ENCODE assay signal across 15 cellular contexts in genomic region chr1:17244826-17245740, GRCh38. TPM values are rescaled to one million over a fixed set of nuclear protein-coding genes. Genes with fewer than 3 reads are reported as not detected.
DNase-seq lines count a peak whose midpoint lies in the region; ATAC-seq, FAIRE-seq and TF ChIP-seq lines count a peak whose summit lies in the region.
"Had no signal": no experiment of that assay in that cellular context is flagged by ENCODE, and none has a peak within 500 bp of the region (broad histone marks: within the 10 kb centered on the region; RNA-seq: fewer than 3 reads in every experiment).

No MANE protein-coding gene starts in this region.

- POLR2A ChIA-PET in SK-N-SH (lab: Yijun Ruan, JAX): no interaction called here
- POLR2A ChIA-PET in PC-9 (lab: Charles Lee; ENCODE audit: unreplicated experiment): interaction anchor here (0.6 kb wide), 1 partner anchor 131 kb away, joined by 5 read pairs; no protein-coding TSS in a partner anchor

- peak; percentile 72 for FAIRE-seq in keratinocyte (lab: Jason Lieb, UNC)
- FAIRE-seq: pancreas had no signal

- H3K9ac ChIP-seq in SK-N-SH (no peak overlapping the region), keratinocyte (ENCODE audit: control insufficient read depth, extremely low read depth, insufficient read depth, low read length) (no peak overlapping the region)

- peaks cover 0 to 7% of the 10 kb centered on the region in 2 experiments; a peak in 1 of 4 replicates for H3K4me1 ChIP-seq in SK-N-SH (ENCODE audit: control insufficient read depth in 1 of 2, insufficient read depth in 2 of 2, low read depth in 1 of 2, low read length in 1 of 2)
- peaks cover 42% of the 10 kb centered on the region for H3K4me1 ChIP-seq in PC-9 (replicated peaks; ENCODE audit: insufficient read depth)
- peaks cover 34% of the 10 kb centered on the region for H3K4me1 ChIP-seq in keratinocyte (ENCODE audit: control insufficient read depth, extremely low read depth, insufficient read depth, low read length)
- H3K4me1 ChIP-seq: pancreas had no signal

- no peaks in the 10 kb centered on the region for H4K20me1 ChIP-seq in SK-N-SH (ENCODE audit: insufficient read depth)
- no peaks in the 10 kb centered on the region for H4K20me1 ChIP-seq in PC-9 (ENCODE audit: insufficient read depth)
- no peaks in the 10 kb centered on the region for H4K20me1 ChIP-seq in keratinocyte (ENCODE audit: control insufficient read depth, extremely low read depth, insufficient read depth, low read length)

- TF ChIP-seq CTCF in SK-N-SH (IDR thresholded peaks at IDR 0.05) (no peak), PC-9 (conservative IDR thresholded peaks at IDR 0.05) (no peak), keratinocyte (optimal IDR thresholded peaks at IDR 0.05 in 1 of 3, IDR thresholded peaks at IDR 0.05 in 1 of 3, conservative IDR thresholded peaks at IDR 0.05 in 1 of 3; ENCODE audit: extremely low read depth in 1 of 3, insufficient read depth in 2 of 3, low read length in 3 of 3) (no peak)

- peak; percentile 60 for DNase-seq in SK-N-SH
- peak in 1 of 2 experiments; percentile 31 for DNase-seq in PC-9
- no peak for DNase-seq in keratinocyte (ENCODE audit: low read depth, low spot score)
- no peak for DNase-seq in stimulated activated CD4-positive, alpha-beta T cell treated with anti-CD3 and anti-CD28 coated beads, Interleukin-15, amount 100 ng/mL, for 24 hours
- DNase-seq in activated CD4-positive, alpha-beta T cell treated with anti-CD3 and anti-CD28 coated beads for 48 hours: no peak
- no peak for DNase-seq in ureter (ENCODE audit: low spot score)
- DNase-seq: activated CD4-positive, alpha-beta memory T cell treated with anti-CD3 and anti-CD28 coated beads for 36 hours; dermis blood vessel endothelial cell; MM.1S; SHP77 treated with DMSO at 0.1 percent for 48 hours; T1000 had no signal

- H3K36me3 ChIP-seq in SK-N-SH (replicated peaks in 1 of 2; ENCODE audit: control insufficient read depth in 1 of 2, insufficient read depth in 2 of 2, low read length in 1 of 2) (no peaks in the 10 kb centered on the region), PC-9 (ENCODE audit: low read depth) (0 out of 2 replicates have a peak, but pooled peaks cover 7% of the 10 kb centered on the region), keratinocyte (ENCODE audit: control insufficient read depth in 2 of 2, extremely low read depth in 1 of 2, insufficient read depth in 2 of 2, low read length in 2 of 2) (no peaks in the 10 kb centered on the region)
- H3K36me3 ChIP-seq: pancreas had no signal

- H3K4me2 ChIP-seq in SK-N-SH: no peak overlapping the region
- H3K4me2 ChIP-seq in PC-9: peak overlapping the region; percentile 42
- H3K4me2 ChIP-seq in keratinocyte (ENCODE audit: control insufficient read depth, extremely low read depth, insufficient read depth, low read depth, low read length): peak overlapping the region; percentile 27

- TF ChIP-seq RAD21 in SK-N-SH (IDR thresholded peaks at IDR 0.05; ENCODE audit: low read length): no peak

- no peak overlapping the region for H3K4me3 ChIP-seq in SK-N-SH (ENCODE audit: low read depth in 2 of 2, low read length in 1 of 2)
- no peak overlapping the region for H3K4me3 ChIP-seq in PC-9
- no peak overlapping the region for H3K4me3 ChIP-seq in keratinocyte (ENCODE audit: control insufficient read depth in 2 of 3, extremely low read depth in 1 of 3, insufficient read depth in 2 of 3, low read depth in 1 of 3, low read length in 3 of 3)
- H3K4me3 ChIP-seq: pancreas had no signal

- intact Hi-C loops in PC-9 (cut with micrococcal nuclease; ENCODE audit: unreplicated experiment): no loop called here

- H3K27me3 ChIP-seq in SK-N-SH (ENCODE audit: insufficient read depth) (no peaks in the 10 kb centered on the region), PC-9 (ENCODE audit: insufficient read depth, low read depth) (no peaks in the 10 kb centered on the region), keratinocyte (ENCODE audit: control insufficient read depth, extremely low read depth, insufficient read depth, low read length) (no peaks in the 10 kb centered on the region)
- H3K27me3 ChIP-seq: pancreas had no signal

- 85% methylated on average over 10 of the region's 14 CpGs for WGBS in SK-N-SH (ENCODE audit: low lambda C conversion rate)

- CTCF ChIA-PET in SK-N-SH (lab: Yijun Ruan, JAX): interaction anchor here (0.9 to 16.6 kb wide), 9 partner anchors 8 to 161 kb away, joined by 3 to 462 read pairs (median 5); partner anchors contain the start of gene PADI2
- CTCF ChIA-PET in PC-9 (lab: Charles Lee): no interaction called here

- no peak for TF ChIP-seq EP300 in SK-N-SH (IDR thresholded peaks at IDR 0.05; ENCODE audit: borderline replicate concordance in 1 of 2, low read depth in 1 of 2, low read length in 1 of 2)

- H3K9me3 ChIP-seq in SK-N-SH: no peaks in the 10 kb centered on the region
- H3K9me3 ChIP-seq in PC-9 (ENCODE audit: insufficient read depth, low read depth): no peaks in the 10 kb centered on the region
- H3K9me3 ChIP-seq in keratinocyte (ENCODE audit: control insufficient read depth, low read depth, low read length): no peaks in the 10 kb centered on the region
- H3K9me3 ChIP-seq: pancreas had no signal

- no peak overlapping the region for H3K27ac ChIP-seq in SK-N-SH (ENCODE audit: low read depth in 2 of 2, low read length in 1 of 2)
- H3K27ac ChIP-seq in PC-9: peak overlapping the region; percentile 56
- no peak overlapping the region for H3K27ac ChIP-seq in keratinocyte (ENCODE audit: control insufficient read depth, insufficient read depth, low read length)
- H3K27ac ChIP-seq: pancreas had no signal

- dilution Hi-C loops in keratinocyte (cut with MboI; ENCODE audit: extremely low pct_ligation_motif_present, low sequenced_read_pairs): no loop called here

- ATAC-seq in SK-N-SH treated with all-trans-retinoic acid at 6 μM for 48 hours (no peak), GM18858 (IDR thresholded peaks at IDR 0.05; ENCODE audit: unreplicated experiment) (no peak)
- ATAC-seq: pancreas had no signal

- no peak overlapping the region for H2AFZ ChIP-seq in SK-N-SH (ENCODE audit: low read depth)
- no peak overlapping the region for H2AFZ ChIP-seq in PC-9
- no peak overlapping the region for H2AFZ ChIP-seq in keratinocyte (ENCODE audit: control insufficient read depth, low read length)

- H3K9me1 ChIP-seq in keratinocyte (ENCODE audit: control insufficient read depth, extremely low read depth, insufficient read depth, low read length): no peaks in the 10 kb centered on the region

- H3F3A ChIP-seq in SK-N-SH (replicated peaks; ENCODE audit: insufficient read depth) (no peaks in the 10 kb centered on the region), PC-9 (ENCODE audit: insufficient read depth, low read depth) (peaks cover 26% of the 10 kb centered on the region; the same call in 1 of the 2 replicates)

- no peaks in the 10 kb centered on the region for H3K79me2 ChIP-seq in SK-N-SH (ENCODE audit: insufficient read depth)
- H3K79me2 ChIP-seq in PC-9 (ENCODE audit: low read depth): no peaks in the 10 kb centered on the region
- no peaks in the 10 kb centered on the region for H3K79me2 ChIP-seq in keratinocyte (ENCODE audit: control insufficient read depth, insufficient read depth, low read length)

- H3K9me2 ChIP-seq in SK-N-SH (no peaks in the 10 kb centered on the region), PC-9 (ENCODE audit: insufficient read depth) (no peaks in the 10 kb centered on the region)

- BruUV-seq in PC-9 (replicated peaks; lab: Mats Ljungman, UMichigan): no TSS peak

TF ChIP-seq in SK-N-SH, 30 proteins besides CTCF, POLR2A, EP300 and RAD21 (continues in another document):
- TF ChIP-seq FOSL2 (IDR thresholded peaks at IDR 0.05; ENCODE audit: borderline replicate concordance, low read depth) (no peak), SIN3A (IDR thresholded peaks at IDR 0.05; ENCODE audit: borderline replicate concordance, low read depth, low read length) (no peak), NRF1 (IDR thresholded peaks at IDR 0.05; ENCODE audit: low read depth, low read length) (no peak)

RNA-seq across cellular contexts. Expression of gene PADI3, which starts 3.8 kb away (rescaled TPM):
- polyA plus RNA-seq in SK-N-SH (2012; rRNA removed): 0.30 and 0.36 TPM in 2 replicates
- polyA plus RNA-seq in SK-N-SH (2012; cell fraction: cytosol; rRNA removed): 0.13 and 0.18 TPM in 2 replicates
- polyA plus RNA-seq in SK-N-SH (2012; cell fraction: nucleus; rRNA removed): 1.1 and 1.3 TPM in 2 replicates
- 1.1 and 5.0 TPM in 2 replicates for total RNA-seq in PC-9 (2021)
- 4.2 to 6.1 TPM (median 5.2 TPM) in 3 replicates for polyA plus RNA-seq in keratinocyte
- polyA plus RNA-seq in keratinocyte (2011; ENCODE audit: low read depth): 0.30 TPM
- polyA plus RNA-seq in keratinocyte (2011; cell fraction: cytosol; rRNA removed): 2.7 and 3.6 TPM in 2 replicates
- 5.7 and 7.7 TPM in 2 replicates for polyA plus RNA-seq in keratinocyte (2011; cell fraction: nucleus; rRNA removed)
- 0.72 and 5.7 TPM in 2 replicates for polyA plus RNA-seq in keratinocyte (2012; ENCODE audit: low replicate concordance)
- polyA minus RNA-seq in keratinocyte: 7.2 to 13.8 TPM (median 9.6 TPM) in 3 replicates
- polyA minus RNA-seq in keratinocyte (2011; cell fraction: cytosol; rRNA and poly(A)+ RNA removed): 5.4 TPM
- polyA minus RNA-seq in keratinocyte (2011; cell fraction: nucleus; rRNA and poly(A)+ RNA removed): 3.7 and 5.0 TPM in 2 replicates
- total RNA-seq in ureter: 65.3 TPM
- total RNA-seq: activated CD4-positive, alpha-beta memory T cell treated with anti-CD3 and anti-CD28 coated beads for 36 hours; dermis blood vessel endothelial cell; NCI-H460; pancreas had no signal
- polyA plus RNA-seq: pancreas had no signal

RNA-seq across cellular contexts. Expression of gene PADI1, which starts 40.2 kb away (rescaled TPM):
- polyA plus RNA-seq in SK-N-SH (2012; rRNA removed) (0.26 and 0.62 TPM in 2 replicates), keratinocyte (0.96 to 2.1 TPM (median 1.0 TPM) in 3 replicates)
- polyA plus RNA-seq in SK-N-SH (2012; cell fraction: cytosol; rRNA removed): 0.28 and 0.29 TPM in 2 replicates
- polyA plus RNA-seq in SK-N-SH (2012; cell fraction: nucleus; rRNA removed): 1.3 and 1.4 TPM in 2 replicates
- total RNA-seq in PC-9 (2021) (27.7 and 28.3 TPM in 2 replicates), ureter (0.86 TPM)
- polyA plus RNA-seq in keratinocyte (2011; ENCODE audit: low read depth): 1.8 TPM
- 0.49 and 0.83 TPM in 2 replicates for polyA plus RNA-seq in keratinocyte (2011; cell fraction: cytosol; rRNA removed)
- 4.8 and 6.3 TPM in 2 replicates for polyA plus RNA-seq in keratinocyte (2011; cell fraction: nucleus; rRNA removed)
- polyA plus RNA-seq in keratinocyte (2012; ENCODE audit: low replicate concordance): 0.77 and 9.9 TPM in 2 replicates
- polyA minus RNA-seq in keratinocyte: 0.72 to 1.5 TPM (median 0.96 TPM) in 3 replicates
- polyA minus RNA-seq in keratinocyte (2011; cell fraction: cytosol; rRNA and poly(A)+ RNA removed): not detected
- polyA minus RNA-seq in keratinocyte (2011; cell fraction: nucleus; rRNA and poly(A)+ RNA removed): 1.3 and 4.0 TPM in 2 replicates
- total RNA-seq: activated CD4-positive, alpha-beta memory T cell treated with anti-CD3 and anti-CD28 coated beads for 36 hours; NCI-H460; pancreas had no signal

Comparison
In these comparisons a context has a peak if more than half of its experiments do, and no peak if none do; other contexts are left out.
1. RNA of gene PADI3, which starts 3.8 kb away (total RNA-seq): 65.3 TPM in ureter (single experiment); 1.1 to 5.0 TPM in PC-9; every median in the first group is over 10 times any median in the second.
2. RNA of gene PADI1, which starts 40.2 kb away (total RNA-seq): 27.7 to 28.3 TPM in PC-9; 0.86 TPM in ureter (single experiment); every median in the first group is over 10 times any median in the second.